In the genomic region with DNA sequence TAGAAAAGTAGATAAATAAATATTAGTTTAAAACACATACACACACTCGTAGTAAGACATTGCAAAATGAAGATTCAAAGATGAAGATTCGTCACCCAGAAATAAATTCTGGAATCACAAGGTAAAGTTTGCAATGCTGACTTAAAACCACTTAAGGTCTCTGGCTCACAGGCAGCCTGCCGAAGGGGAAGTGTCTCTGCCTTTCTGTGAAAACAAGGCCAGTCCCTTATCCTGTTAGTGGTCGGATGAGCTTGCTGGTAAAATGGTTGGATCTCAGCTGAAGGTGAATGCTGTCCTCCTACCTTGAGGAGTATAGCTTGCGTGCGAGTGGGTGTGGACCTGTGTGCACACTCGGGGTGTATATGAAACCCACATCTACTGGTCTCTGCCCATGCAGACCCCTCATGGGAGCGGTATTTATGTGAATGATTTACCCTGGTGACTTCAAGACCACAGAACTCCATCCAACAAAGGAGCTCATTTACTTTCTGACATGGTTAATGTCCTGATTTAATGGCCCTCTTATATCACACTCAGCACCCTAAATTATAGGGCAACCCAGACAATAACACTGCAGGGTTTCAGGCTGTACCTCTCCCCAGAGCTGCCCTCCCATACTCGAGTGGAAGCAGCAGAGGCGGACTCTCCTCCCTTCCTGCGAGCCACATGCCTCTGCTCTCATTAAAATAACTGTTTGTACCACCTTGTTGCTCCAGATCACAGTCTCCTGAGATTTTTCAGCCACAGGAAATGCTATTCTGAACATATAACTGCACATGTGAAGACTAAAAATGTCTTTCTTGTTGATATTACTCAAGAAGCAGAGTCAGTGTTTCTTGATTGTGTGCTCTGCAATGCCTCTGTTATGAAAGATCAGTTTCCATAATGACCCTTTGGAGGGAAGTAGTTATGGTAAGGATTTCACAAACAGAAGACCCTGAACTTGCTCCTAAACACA, we compare ENCODE assay signal across 1 cellular context.
TF ChIP-seq lines count a peak whose summit lies in the region.

No MANE protein-coding gene starts in this region.

TF ChIP-seq in GM12878, 131 proteins besides CTCF, POLR2A, EP300 and RAD21:
- no peak for TF ChIP-seq BHLHE40 (IDR thresholded peaks at IDR 0.05; ENCODE audit: borderline replicate concordance in 1 of 2, low read depth in 2 of 2, low read length in 1 of 2)
- TF ChIP-seq MEF2B (IDR thresholded peaks at IDR 0.05; ENCODE audit: partially characterized antibody, poor library complexity, severe bottlenecking), result peak; percentile 60
